Comparison of ENCODE assay signal across 8 cellular contexts in genomic region chr9:114385412-114386181, GRCh38. TPM values are rescaled to one million over a fixed set of nuclear protein-coding genes. Genes with fewer than 3 reads are reported as not detected.
DNase-seq lines count a peak whose midpoint lies in the region; ATAC-seq and TF ChIP-seq lines count a peak whose summit lies in the region.

No MANE protein-coding gene starts in this region.

- 61% methylated on average over 4 of the region's 11 CpGs for WGBS in esophagus muscularis mucosa

- peaks cover 87% of the 10 kb centered on the region for H3K4me1 Mint-ChIP-seq in nephron progenitor cell

- intact Hi-C loops in esophagus muscularis mucosa (cut with DNase I), result loop anchor here (5.0 kb wide), 1 partner anchor 33 kb away; no protein-coding TSS in a partner anchor

- H3K4me1 ChIP-seq in esophagus muscularis mucosa (peaks cover 57 to 86% (median 84%) of the 10 kb centered on the region in 4 donors), subcutaneous abdominal adipose tissue (ENCODE audit: control insufficient read depth in 5 of 5, insufficient read depth in 5 of 5, low read length in 5 of 5) (peaks cover 35 to 88% (median 88%) of the 10 kb centered on the region in 5 donors)

- H3K27me3 ChIP-seq in esophagus muscularis mucosa (no peaks in the 10 kb centered on the region), subcutaneous abdominal adipose tissue (ENCODE audit: control insufficient read depth in 5 of 5, insufficient read depth in 4 of 5, low read length in 5 of 5) (no peaks in the 10 kb centered on the region)

- peak; percentile 83 for ATAC-seq in HG02610 (IDR thresholded peaks at IDR 0.05; ENCODE audit: unreplicated experiment)

- peaks cover 4% of the 10 kb centered on the region for H3K27me3 Mint-ChIP-seq in nephron progenitor cell (ENCODE audit: low read depth, poor library complexity)

- CTCF ChIA-PET in GM10248 (lab: Yijun Ruan, JAX), result interaction anchor here (0.8 to 11.0 kb wide), 14 partner anchors 8 to 268 kb away, joined by 3 to 100 read pairs (median 4); no protein-coding TSS in a partner anchor

- TF ChIP-seq CTCF in GM10248 (IDR thresholded peaks at IDR 0.05; ENCODE audit: control extremely low read depth, extremely low read depth, low read depth, missing control alignments) (no peak), esophagus muscularis mucosa (IDR thresholded peaks at IDR 0.05) (no peak), nephron progenitor cell (IDR thresholded peaks at IDR 0.05) (no peak)

- H3K27ac Mint-ChIP-seq in nephron progenitor cell, result no peak overlapping the region

- H3K9me3 ChIP-seq in esophagus muscularis mucosa, result no peaks in the 10 kb centered on the region
- no peaks in the 10 kb centered on the region for H3K9me3 ChIP-seq in subcutaneous abdominal adipose tissue (ENCODE audit: control insufficient read depth in 5 of 5, low read length in 5 of 5)

- H3K36me3 ChIP-seq in esophagus muscularis mucosa, result peaks cover 0 to 12% (median 8%) of the 10 kb centered on the region in 4 donors
- H3K36me3 ChIP-seq in subcutaneous abdominal adipose tissue (ENCODE audit: control insufficient read depth in 5 of 5, insufficient read depth in 5 of 5, low read length in 5 of 5), result peaks cover 0 to 12% (median 5%) of the 10 kb centered on the region in 5 donors

- no peak for TF ChIP-seq POLR2A in esophagus muscularis mucosa (IDR thresholded peaks at IDR 0.05; ENCODE audit: low read depth)

- H3K4me3 Mint-ChIP-seq in nephron progenitor cell, result peak overlapping the region; percentile 83

- H3K27ac ChIP-seq in esophagus muscularis mucosa (replicated peaks in 1 of 4) (peak overlapping the region; percentile 83 to 90 (median 86)), subcutaneous abdominal adipose tissue (ENCODE audit: low read depth, low read length) (peak overlapping the region; percentile 96)

- H3K9me3 Mint-ChIP-seq in nephron progenitor cell, result no peaks in the 10 kb centered on the region

- peak overlapping the region; percentile 60 to 87 (median 83) for H3K9ac ChIP-seq in subcutaneous abdominal adipose tissue (ENCODE audit: low read length in 5 of 5)

- H3K4me3 ChIP-seq in esophagus muscularis mucosa (peak overlapping the region; percentile 62 to 67 (median 64)), subcutaneous abdominal adipose tissue (ENCODE audit: low read depth in 1 of 5, low read length in 5 of 5) (peak overlapping the region; percentile 16 to 85 (median 77))

- DNase-seq in GM10248 (ENCODE audit: extremely low spot score) (peak; percentile 86), esophagus muscularis mucosa (ENCODE audit: extremely low spot score) (no peak), nephron progenitor cell (no peak), G401 (ENCODE audit: low spot score) (no peak)
- DNase-seq in NK-92 treated with Interleukin-12 subunit alpha and Interleukin-12 subunit beta, amount 100 ng/mL, for 24 hours (lab: John Stamatoyannopoulos, UW), result peak; percentile 85
- peak; percentile 83 for DNase-seq in activated CD8-positive, alpha-beta memory T cell treated with anti-CD3 and anti-CD28 coated beads, Interleukin-2, amount 50 U/mL, for 4 hours

- no peaks in the 10 kb centered on the region for H3K36me3 Mint-ChIP-seq in nephron progenitor cell (ENCODE audit: low read depth)

- POLR2A ChIA-PET in GM10248 (lab: Yijun Ruan, JAX), result interaction anchor here (1.1 to 2.2 kb wide), 4 partner anchors 9 to 19 kb away, joined by 4 to 7 read pairs (median 5); no protein-coding TSS in a partner anchor

- no peak for TF ChIP-seq EP300 in esophagus muscularis mucosa (IDR thresholded peaks at IDR 0.05)

- in situ Hi-C loops in G401 (cut with HindIII; ENCODE audit: low sequenced_read_pairs), result no loop called here

RNA-seq across cellular contexts. Expression of gene AKNA, which starts 2.2 kb away (rescaled TPM):
- total RNA-seq in esophagus muscularis mucosa, result 10 to 100 TPM; 12.5 to 18.5 (median 17.3) TPM
- total RNA-seq in G401 (2014; rRNA removed; shearing (Covaris generic)), result 3.1 and 5.1 TPM in 2 replicates

RNA-seq across cellular contexts. Expression of gene ORM2, which starts 55.9 kb away (rescaled TPM):
- not detected for total RNA-seq in esophagus muscularis mucosa
- total RNA-seq in G401 (2014; rRNA removed; shearing (Covaris generic)), result not detected in 2 replicates

Comparison
In these comparisons a context has a peak if more than half of its experiments do, and no peak if none do; other contexts are left out.
1. DNase-seq: peak in GM10248 (single experiment), NK-92 treated with Interleukin-12 subunit alpha and Interleukin-12 subunit beta, amount 100 ng/mL, for 24 hours (single experiment) and activated CD8-positive, alpha-beta memory T cell treated with anti-CD3 and anti-CD28 coated beads, Interleukin-2, amount 50 U/mL, for 4 hours (single experiment); none in esophagus muscularis mucosa (single experiment), nephron progenitor cell (single experiment) and G401 (single experiment).